In the genomic region with DNA sequence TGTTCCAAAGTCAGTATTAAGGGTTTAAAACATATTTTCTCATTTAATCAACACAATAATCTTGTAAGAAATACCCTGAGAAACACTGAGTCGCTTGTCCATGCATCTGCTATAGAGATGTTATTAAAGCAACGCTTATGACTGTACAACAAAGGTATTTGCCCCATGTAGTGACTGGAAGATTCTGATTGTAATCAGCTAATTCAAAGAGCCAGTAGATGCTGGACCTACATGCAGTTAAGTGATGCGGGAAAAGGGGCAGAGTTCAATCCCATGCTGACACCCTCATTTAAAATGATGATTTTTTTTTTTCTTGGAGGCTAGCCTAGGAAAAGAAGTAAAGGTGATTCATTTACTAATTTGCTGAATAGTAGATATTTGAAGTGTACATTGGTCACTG, we compare ENCODE assay signal across 23 cellular contexts.
DNase-seq lines count a peak whose midpoint lies in the region; FAIRE-seq and TF ChIP-seq lines count a peak whose summit lies in the region.
"Had no signal": no experiment of that assay in that cellular context is flagged by ENCODE, and none has a peak within 500 bp of the region (broad histone marks: within the 10 kb centered on the region; RNA-seq: fewer than 3 reads in every experiment).

No MANE protein-coding gene starts in this region.

- no peak overlapping the region for H2AK5ac ChIP-seq in mesendoderm (ENCODE audit: low read length)

- no peak overlapping the region for H2BK5ac ChIP-seq in mesendoderm (ENCODE audit: low read length)

- H3K4me3 Mint-ChIP-seq in astrocyte (ENCODE audit: unreplicated experiment) (no peak overlapping the region), neural progenitor cell (no peak overlapping the region), endothelial cell (ENCODE audit: unreplicated experiment) (no peak overlapping the region)
- H3K4me3 Mint-ChIP-seq: CD14-positive monocyte, GM23338 had no signal

- H4K20me1 ChIP-seq in GM23248 (ENCODE audit: insufficient read depth) (no peaks in the 10 kb centered on the region), astrocyte (ENCODE audit: insufficient read depth, low read length) (no peaks in the 10 kb centered on the region), neural progenitor cell (ENCODE audit: low read depth) (no peaks in the 10 kb centered on the region)

- in situ Hi-C loops in GM23248 (cut with MboI) = no loop called here

- H2AFZ ChIP-seq in GM23248 = no peak overlapping the region
- H2AFZ ChIP-seq in astrocyte (ENCODE audit: low read depth, low read length) = no peak overlapping the region
- no peak overlapping the region for H2AFZ ChIP-seq in neural progenitor cell (replicated peaks)
- H2AFZ ChIP-seq: GM23338 had no signal

- H3K4me1 ChIP-seq in GM23248 (ENCODE audit: insufficient read depth) = peaks cover 37% of the 10 kb centered on the region
- H3K4me1 ChIP-seq in astrocyte (ENCODE audit: insufficient read depth, low read length) = peaks cover 18% of the 10 kb centered on the region
- H3K4me1 ChIP-seq in mesendoderm (ENCODE audit: control insufficient read depth, low read depth, low read length) = no peaks in the 10 kb centered on the region
- H3K4me1 ChIP-seq in neural progenitor cell = no peaks in the 10 kb centered on the region

- peak; percentile 71 for DNase-seq in GM23248
- DNase-seq in astrocyte (ENCODE audit: low read depth) = peak; percentile 89
- peak; percentile 44 for DNase-seq in fibroblast of mammary gland (ENCODE audit: low read depth)
- no peak for DNase-seq in mesendoderm
- DNase-seq in neural progenitor cell (ENCODE audit: low spot score) = no peak
- DNase-seq in HK-2 (ENCODE audit: unreplicated experiment) = no peak
- no peak for DNase-seq in endothelial cell (ENCODE audit: low spot score)
- DNase-seq: ACHN, DMS79 treated with DMSO at 0.1 percent for 48 hours, GDM1, HCEC 1CT, NCI-H1048, NCI-H1436 treated with DMSO at 0.1 percent for 48 hours, NCI-H2029, NCI-H345, NCI-H524 treated with DMSO at 0.1 percent for 48 hours, RPMI8226, SHP77 treated with DMSO at 0.1 percent for 48 hours, SK-N-SH had no signal

- H3K18ac ChIP-seq in mesendoderm (ENCODE audit: low read length) = no peak overlapping the region

- H3K4me1 Mint-ChIP-seq in astrocyte (ENCODE audit: low read depth, unreplicated experiment) = no peaks in the 10 kb centered on the region
- H3K4me1 Mint-ChIP-seq in neural progenitor cell = no peaks in the 10 kb centered on the region
- no peaks in the 10 kb centered on the region for H3K4me1 Mint-ChIP-seq in endothelial cell (ENCODE audit: unreplicated experiment)
- H3K4me1 Mint-ChIP-seq: CD14-positive monocyte, GM23338 had no signal

- H3K9me3 ChIP-seq in GM23248 (ENCODE audit: low read depth) = no peaks in the 10 kb centered on the region
- H3K9me3 ChIP-seq in astrocyte (ENCODE audit: insufficient read depth, low read depth, low read length) = no peaks in the 10 kb centered on the region
- no peaks in the 10 kb centered on the region for H3K9me3 ChIP-seq in neural progenitor cell (ENCODE audit: low read depth)
- H3K9me3 ChIP-seq: SK-N-SH had no signal

- FAIRE-seq in astrocyte (lab: Jason Lieb, UNC) = no peak
- FAIRE-seq: HepG2 had no signal

- no peak overlapping the region for H4K5ac ChIP-seq in mesendoderm (ENCODE audit: low read length)

- H3K36me3 ChIP-seq in GM23248 (ENCODE audit: low read depth) (no peaks in the 10 kb centered on the region), astrocyte (ENCODE audit: insufficient read depth, low read length) (no peaks in the 10 kb centered on the region), mesendoderm (ENCODE audit: control insufficient read depth, insufficient read depth, low read length) (no peaks in the 10 kb centered on the region), neural progenitor cell (no peaks in the 10 kb centered on the region)

- no peak overlapping the region for H4K8ac ChIP-seq in mesendoderm (ENCODE audit: low read depth, low read length)

- no peak overlapping the region for H3K56ac ChIP-seq in mesendoderm (ENCODE audit: low read length)

- H3K27ac Mint-ChIP-seq in astrocyte (ENCODE audit: unreplicated experiment) (no peak overlapping the region), neural progenitor cell (no peak overlapping the region), endothelial cell (ENCODE audit: unreplicated experiment) (no peak overlapping the region)
- H3K27ac Mint-ChIP-seq: CD14-positive monocyte, GM23338 had no signal

- no peak overlapping the region for H2BK15ac ChIP-seq in mesendoderm (replicated peaks; ENCODE audit: low read depth)

- H3F3A ChIP-seq in GM23248 (ENCODE audit: insufficient read depth) (peaks cover 25% of the 10 kb centered on the region), neural progenitor cell (ENCODE audit: low read depth) (no peaks in the 10 kb centered on the region)

- H3K4ac ChIP-seq in mesendoderm (ENCODE audit: low read depth, low read length) = no peak overlapping the region

- H3K79me1 ChIP-seq in mesendoderm (ENCODE audit: low read length) = no peaks in the 10 kb centered on the region

- H3K27me3 ChIP-seq in GM23248 (replicated peaks; ENCODE audit: insufficient read depth) (no peaks in the 10 kb centered on the region), astrocyte (ENCODE audit: insufficient read depth, low read length) (no peaks in the 10 kb centered on the region), mesendoderm (ENCODE audit: insufficient read depth, low read length, poor library complexity) (no peaks in the 10 kb centered on the region), neural progenitor cell (no peaks in the 10 kb centered on the region)

- H3K9me2 ChIP-seq in GM23248 (ENCODE audit: insufficient read depth) = no peaks in the 10 kb centered on the region
- H3K9me2 ChIP-seq: SK-N-SH had no signal

- H3K36me3 Mint-ChIP-seq in astrocyte (ENCODE audit: low read depth, unreplicated experiment) (no peaks in the 10 kb centered on the region), neural progenitor cell (no peaks in the 10 kb centered on the region), endothelial cell (ENCODE audit: low read depth, unreplicated experiment) (no peaks in the 10 kb centered on the region)
- H3K36me3 Mint-ChIP-seq: CD14-positive monocyte had no signal

- H3K9me3 Mint-ChIP-seq in astrocyte (ENCODE audit: unreplicated experiment) = peaks cover 8% of the 10 kb centered on the region
- peaks cover 11% of the 10 kb centered on the region for H3K9me3 Mint-ChIP-seq in neural progenitor cell
- H3K9me3 Mint-ChIP-seq in endothelial cell (ENCODE audit: unreplicated experiment) = no peaks in the 10 kb centered on the region

- H3K27me3 Mint-ChIP-seq in astrocyte (ENCODE audit: low read depth, unreplicated experiment) (peaks cover 3% of the 10 kb centered on the region), neural progenitor cell (ENCODE audit: insufficient read depth, low read depth) (no peaks in the 10 kb centered on the region), endothelial cell (ENCODE audit: unreplicated experiment) (no peaks in the 10 kb centered on the region)

- H3K4me2 ChIP-seq in GM23248 (ENCODE audit: unreplicated experiment) (no peak overlapping the region), astrocyte (ENCODE audit: low read length) (no peak overlapping the region), mesendoderm (ENCODE audit: low read length) (no peak overlapping the region), neural progenitor cell (no peak overlapping the region)
- H3K4me2 ChIP-seq: GM23338, KMS-11, SK-N-SH had no signal

- TF ChIP-seq CTCF in astrocyte (IDR thresholded peaks at IDR 0.05; ENCODE audit: insufficient read depth, low read depth, low read length) (no peak), fibroblast of mammary gland (conservative IDR thresholded peaks at IDR 0.05; ENCODE audit: control insufficient read depth, insufficient read depth, low read depth, low read length) (no peak), neural progenitor cell (IDR thresholded peaks at IDR 0.05) (no peak), endothelial cell (IDR thresholded peaks at IDR 0.05; ENCODE audit: unreplicated experiment) (no peak)

- H2BK120ac ChIP-seq in mesendoderm (ENCODE audit: low read depth, low read length) = no peak overlapping the region

- no peak overlapping the region for H3K23ac ChIP-seq in mesendoderm (ENCODE audit: low read length)

- H3K9ac ChIP-seq in GM23248 = no peak overlapping the region
- H3K9ac ChIP-seq in astrocyte (ENCODE audit: low read length) = no peak overlapping the region
- H3K9ac ChIP-seq in mesendoderm (ENCODE audit: low read length) = no peak overlapping the region
- no peak overlapping the region for H3K9ac ChIP-seq in neural progenitor cell
- H3K9ac ChIP-seq: KMS-11, SK-N-SH had no signal

- H3K4me3 ChIP-seq in GM23248 (no peak overlapping the region), astrocyte (ENCODE audit: insufficient read depth, low read depth, low read length) (no peak overlapping the region), fibroblast of mammary gland (ENCODE audit: control insufficient read depth, low read depth, low read length) (no peak overlapping the region), mesendoderm (ENCODE audit: low read length) (no peak overlapping the region), neural progenitor cell (no peak overlapping the region)
- H3K4me3 ChIP-seq: GM23338 had no signal

- WGBS in GM23248 (ENCODE audit: low coverage in 1 of 2, low lambda C conversion rate in 2 of 2, missing lambda C conversion rate in 2 of 2), 2 experiments = 27 to 34% methylated on average over 3 of the region's 3 CpGs
- WGBS in mesendoderm (ENCODE audit: extremely low coverage, insufficient coverage, low lambda C conversion rate) = no CpG with 5 or more reads among the region's 3 CpGs

- no peaks in the 10 kb centered on the region for H3K79me2 ChIP-seq in GM23248 (ENCODE audit: insufficient read depth)
- H3K79me2 ChIP-seq in astrocyte (ENCODE audit: insufficient read depth, low read length) = no peaks in the 10 kb centered on the region
- H3K79me2 ChIP-seq in mesendoderm (ENCODE audit: control insufficient read depth, insufficient read depth, low read length) = no peaks in the 10 kb centered on the region
- no peaks in the 10 kb centered on the region for H3K79me2 ChIP-seq in neural progenitor cell (ENCODE audit: low read depth)

- H3K27ac ChIP-seq in GM23248 (no peak overlapping the region), astrocyte (ENCODE audit: low read depth, low read length) (no peak overlapping the region), mesendoderm (ENCODE audit: low read depth, low read length) (no peak overlapping the region), neural progenitor cell (no peak overlapping the region)
- H3K27ac ChIP-seq: KMS-11 had no signal

Comparison
In these comparisons a context has a peak if more than half of its experiments do, and no peak if none do; other contexts are left out.
1. DNase-seq: peak in GM23248 (single experiment), astrocyte (single experiment) and fibroblast of mammary gland (single experiment); none in mesendoderm (single experiment), neural progenitor cell (single experiment), HK-2 (single experiment) and endothelial cell (single experiment).